Comparison of ENCODE assay signal across 8 cellular contexts in genomic region chr16:30409125-30410060, GRCh38. TPM values are rescaled to one million over a fixed set of nuclear protein-coding genes. Genes with fewer than 3 reads are reported as not detected.
A peak's percentile ranks its signal among the peaks of the same experiment; 100 is the strongest.
DNase-seq lines count a peak whose midpoint lies in the region; ATAC-seq and TF ChIP-seq lines count a peak whose summit lies in the region.

No MANE protein-coding gene starts in this region.

- peaks cover 0 to 19% (median 7%) of the 10 kb centered on the region in 4 donors for H3K4me1 ChIP-seq in Peyer's patch
- H3K4me1 ChIP-seq in esophagus muscularis mucosa = peaks cover 23 to 38% (median 31%) of the 10 kb centered on the region in 4 donors

- H3K4me3 ChIP-seq in Peyer's patch (no peak overlapping the region), esophagus muscularis mucosa (peak overlapping the region in 2 of 4 donors; percentile 1 to 28)

- peak; percentile 88 to 96 (median 92) for TF ChIP-seq CTCF in Peyer's patch (IDR thresholded peaks at IDR 0.05)
- peak; percentile 91 to 96 (median 95) for TF ChIP-seq CTCF in esophagus muscularis mucosa (IDR thresholded peaks at IDR 0.05)

- DNase-seq in NCI-H1417 (lab: John Stamatoyannopoulos, UW) (peak; percentile 73 to 88 (median 77)), NCI-H1417 treated with DMSO at 0.1 percent for 48 hours (lab: John Stamatoyannopoulos, UW) (no peak), Peyer's patch (peak; percentile 92 to 97 (median 94)), esophagus muscularis mucosa (ENCODE audit: extremely low spot score) (peak; percentile 97)
- peak; percentile 95 for DNase-seq in activated T-cell treated with anti-CD3 and anti-CD28 coated beads, Interleukin-2, amount 50 U/mL, for 4 hours
- DNase-seq in naive thymus-derived CD8-positive, alpha-beta T cell = peak; percentile 81 to 95 (median 92)
- DNase-seq in stimulated activated CD8-positive, alpha-beta memory T cell treated with anti-CD3 and anti-CD28 coated beads, Interleukin-7, amount 100 ng/mL, for 48 hours (ENCODE audit: extremely low read depth in 1 of 2, low read depth in 1 of 2) = peak; percentile 82 to 87

- H3K36me3 ChIP-seq in KOPT-K1 (ENCODE audit: insufficient read depth, low read length) (peaks cover 46% of the 10 kb centered on the region), Peyer's patch (no peaks in the 10 kb centered on the region), esophagus muscularis mucosa (peaks cover 0 to 38% (median 16%) of the 10 kb centered on the region in 4 donors)

- H3K9me3 Mint-ChIP-seq in activated T-cell treated with anti-CD3 and anti-CD28 coated beads, Interleukin-2, amount 50 U/mL, for 4 hours = no peaks in the 10 kb centered on the region
- no peaks in the 10 kb centered on the region for H3K9me3 Mint-ChIP-seq in naive thymus-derived CD8-positive, alpha-beta T cell

- H3K27ac Mint-ChIP-seq in naive thymus-derived CD8-positive, alpha-beta T cell = peak overlapping the region in 9 of 10 donors; percentile 27 to 80 (median 62)

- H3K27ac ChIP-seq in KOPT-K1 (ENCODE audit: low read depth, low read length, poor library complexity, severe bottlenecking) (peak overlapping the region; percentile 44), Peyer's patch (peak overlapping the region in 1 of 4 donors; percentile 45), esophagus muscularis mucosa (replicated peaks in 1 of 4) (peak overlapping the region; percentile 5 to 94 (median 52))

- peak overlapping the region; percentile 88 for H3K4me3 Mint-ChIP-seq in activated T-cell treated with anti-CD3 and anti-CD28 coated beads, Interleukin-2, amount 50 U/mL, for 4 hours
- peak overlapping the region; percentile 33 to 90 (median 57) for H3K4me3 Mint-ChIP-seq in naive thymus-derived CD8-positive, alpha-beta T cell

- H3K27me3 ChIP-seq in Peyer's patch = no peaks in the 10 kb centered on the region
- H3K27me3 ChIP-seq in esophagus muscularis mucosa = no peaks in the 10 kb centered on the region

- peaks cover 24% of the 10 kb centered on the region for H3K4me1 Mint-ChIP-seq in activated T-cell treated with anti-CD3 and anti-CD28 coated beads, Interleukin-2, amount 50 U/mL, for 4 hours (ENCODE audit: low read depth)
- peaks cover 18 to 36% (median 30%) of the 10 kb centered on the region in 4 donors for H3K4me1 Mint-ChIP-seq in naive thymus-derived CD8-positive, alpha-beta T cell

- TF ChIP-seq POLR2A in Peyer's patch (IDR thresholded peaks at IDR 0.05) = peak in 1 of 2 donors; percentile 20
- no peak for TF ChIP-seq POLR2A in esophagus muscularis mucosa (IDR thresholded peaks at IDR 0.05; ENCODE audit: low read depth)

- no peak for TF ChIP-seq EP300 in esophagus muscularis mucosa (IDR thresholded peaks at IDR 0.05)

- intact Hi-C loops in esophagus muscularis mucosa (cut with DNase I) = loop anchor here (10.0 kb wide), 2 partner anchors 55 to 315 kb away; partner anchors contain the start of genes CD2BP2, TBX6 and YPEL3

- no peaks in the 10 kb centered on the region for H3K27me3 Mint-ChIP-seq in activated T-cell treated with anti-CD3 and anti-CD28 coated beads, Interleukin-2, amount 50 U/mL, for 4 hours (ENCODE audit: low read depth)
- no peaks in the 10 kb centered on the region for H3K27me3 Mint-ChIP-seq in naive thymus-derived CD8-positive, alpha-beta T cell

- peaks cover 11% of the 10 kb centered on the region for H3K36me3 Mint-ChIP-seq in activated T-cell treated with anti-CD3 and anti-CD28 coated beads, Interleukin-2, amount 50 U/mL, for 4 hours (ENCODE audit: insufficient read depth)
- H3K36me3 Mint-ChIP-seq in naive thymus-derived CD8-positive, alpha-beta T cell = peaks cover 0 to 20% (median 0%) of the 10 kb centered on the region in 3 donors

- WGBS in esophagus muscularis mucosa = 36% methylated on average over 15 of the region's 15 CpGs

- ATAC-seq in activated T-cell treated with anti-CD3 and anti-CD28 coated beads, Interleukin-2, amount 50 U/mL, for 4 hours = peak; percentile 48 to 51
- ATAC-seq in naive thymus-derived CD8-positive, alpha-beta T cell = peak; percentile 53 to 71

- H3K9me3 ChIP-seq in KOPT-K1 (ENCODE audit: insufficient read depth, low read length, poor library complexity, severe bottlenecking) (no peaks in the 10 kb centered on the region), Peyer's patch (no peaks in the 10 kb centered on the region), esophagus muscularis mucosa (no peaks in the 10 kb centered on the region)

- POLR2A ChIA-PET in naive thymus-derived CD8-positive, alpha-beta T cell (lab: Charles Lee) = interaction anchor here (0.6 to 7.1 kb wide), 16 partner anchors 8 to 1259 kb away, joined by 3 to 166 read pairs (median 4); partner anchors contain the start of genes ALDOA, CD2BP2, MYL11 and SEPTIN1

RNA-seq across cellular contexts. Expression of gene ZNF771, which starts 2.0 kb away (rescaled TPM):
- 10 to 100 TPM in 2 of 4 donors, 1 to 10 TPM in 2; 5.4 to 15.7 (median 8.5) TPM for total RNA-seq in Peyer's patch
- total RNA-seq in activated T-cell treated with anti-CD3 and anti-CD28 coated beads, Interleukin-2, amount 50 U/mL, for 4 hours = 1 to 10 TPM; 7.1 to 9.8 (median 9.4) TPM
- total RNA-seq in esophagus muscularis mucosa = 10 to 100 TPM; 20.1 to 25.3 (median 22.7) TPM
- total RNA-seq in naive thymus-derived CD8-positive, alpha-beta T cell = 1 to 10 TPM; 5.5 to 7.6 TPM
- polyA plus RNA-seq in naive thymus-derived CD8-positive, alpha-beta T cell = 1 to 10 TPM; 2.1 to 6.7 (median 3.8) TPM

RNA-seq across cellular contexts. Expression of gene ZNF48, which starts 14.2 kb away (rescaled TPM):
- 1 to 10 TPM; 4.2 to 9.7 (median 7.1) TPM for total RNA-seq in Peyer's patch
- total RNA-seq in activated T-cell treated with anti-CD3 and anti-CD28 coated beads, Interleukin-2, amount 50 U/mL, for 4 hours = 10 to 100 TPM; 18.0 to 19.2 (median 18.1) TPM
- 10 to 100 TPM in 3 of 4 donors, 1 to 10 TPM in 1; 8.3 to 17.6 (median 12.8) TPM for total RNA-seq in esophagus muscularis mucosa
- total RNA-seq in naive thymus-derived CD8-positive, alpha-beta T cell = 10 to 100 TPM; 12.7 to 14.3 TPM
- 10 to 100 TPM in 1 of 3 donors, 1 to 10 TPM in 2; 6.1 to 11.7 (median 7.5) TPM for polyA plus RNA-seq in naive thymus-derived CD8-positive, alpha-beta T cell

RNA-seq across cellular contexts. Expression of gene DCTPP1, which starts 20.4 kb away (rescaled TPM):
- 10 to 100 TPM; 20.7 to 33.3 (median 27.6) TPM for total RNA-seq in Peyer's patch
- 100 to 1,000 TPM; 226 to 283 (median 250) TPM for total RNA-seq in activated T-cell treated with anti-CD3 and anti-CD28 coated beads, Interleukin-2, amount 50 U/mL, for 4 hours
- 10 to 100 TPM; 11.1 to 21.7 (median 14.1) TPM for total RNA-seq in esophagus muscularis mucosa
- 10 to 100 TPM; 15.2 to 16.7 TPM for total RNA-seq in naive thymus-derived CD8-positive, alpha-beta T cell
- polyA plus RNA-seq in naive thymus-derived CD8-positive, alpha-beta T cell = 10 to 100 TPM; 63.0 to 79.6 (median 64.0) TPM

RNA-seq across cellular contexts. Expression of gene SEPTIN1, which starts 27.0 kb away (rescaled TPM):
- 10 to 100 TPM in 2 of 4 donors, 1 to 10 TPM in 2; 7.2 to 65.2 (median 9.8) TPM for total RNA-seq in Peyer's patch
- 100 to 1,000 TPM; 133 to 164 (median 152) TPM for total RNA-seq in activated T-cell treated with anti-CD3 and anti-CD28 coated beads, Interleukin-2, amount 50 U/mL, for 4 hours
- total RNA-seq in esophagus muscularis mucosa = 1 to 10 TPM in 2 of 4 donors, under 1 TPM in 2; 0.86 to 2.5 (median 1.4) TPM
- 100 to 1,000 TPM; 216 to 222 TPM for total RNA-seq in naive thymus-derived CD8-positive, alpha-beta T cell
- polyA plus RNA-seq in naive thymus-derived CD8-positive, alpha-beta T cell = 100 to 1,000 TPM; 178 to 249 (median 242) TPM

RNA-seq across cellular contexts. Expression of gene MYL11, which starts 34.8 kb away (rescaled TPM):
- total RNA-seq in Peyer's patch (not detected), esophagus muscularis mucosa (not detected)
- under 1 TPM in 1 of 3 donors, not detected in 2; 0.76 TPM for total RNA-seq in activated T-cell treated with anti-CD3 and anti-CD28 coated beads, Interleukin-2, amount 50 U/mL, for 4 hours
- 1 to 10 TPM in 1 of 2 experiments, not detected in 1; 1.9 TPM for total RNA-seq in naive thymus-derived CD8-positive, alpha-beta T cell
- polyA plus RNA-seq in naive thymus-derived CD8-positive, alpha-beta T cell = 1 to 10 TPM in 2 of 3 donors, not detected in 1; 1.1 to 4.2 TPM

Comparison
In these comparisons a context has a peak if more than half of its experiments do, and no peak if none do; other contexts are left out.
1. RNA of gene DCTPP1, which starts 20.4 kb away (total RNA-seq): 226 to 283 TPM in activated T-cell treated with anti-CD3 and anti-CD28 coated beads, Interleukin-2, amount 50 U/mL, for 4 hours; 20.7 to 33.3 TPM in Peyer's patch, 15.2 to 16.7 TPM in naive thymus-derived CD8-positive, alpha-beta T cell and 11.1 to 21.7 TPM in esophagus muscularis mucosa; every median in the first group is over 4 times any median in the second.